ENCODE assay signal across 12 cellular contexts in the genomic region with DNA sequence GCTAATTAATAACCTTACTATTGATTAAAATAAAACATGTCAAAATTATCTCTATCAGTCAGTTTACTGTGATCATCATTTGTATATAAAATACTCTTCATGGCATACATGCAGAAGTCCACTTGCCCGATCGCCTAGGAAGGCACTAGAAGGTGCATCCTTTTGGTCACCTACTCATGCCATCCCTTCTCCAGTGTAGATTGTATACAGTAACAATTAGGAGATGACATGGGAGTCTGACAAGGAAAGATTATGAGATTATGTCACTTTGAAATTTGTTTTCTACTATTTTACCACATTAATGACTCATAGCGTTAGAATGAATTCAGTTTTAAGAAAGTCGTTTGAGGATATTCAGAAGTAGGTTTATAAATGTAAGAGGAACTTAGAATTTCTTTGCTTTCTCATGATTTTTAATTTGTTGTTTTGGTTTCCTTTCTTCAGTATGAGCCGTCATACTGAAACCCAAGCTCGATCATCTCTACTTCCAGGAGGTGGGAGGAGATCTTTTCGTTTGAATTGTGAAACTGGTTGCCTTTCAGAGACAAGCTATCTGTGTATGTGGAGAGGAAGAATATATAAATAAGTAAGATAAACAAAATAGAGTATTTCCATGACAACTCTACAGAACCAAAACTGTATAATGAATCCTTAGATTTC. TPM values are rescaled to one million over a fixed set of nuclear protein-coding genes. Genes with fewer than 3 reads are reported as not detected.
DNase-seq lines count a peak whose midpoint lies in the region; ATAC-seq and TF ChIP-seq lines count a peak whose summit lies in the region.
"Had no signal": no experiment of that assay in that cellular context is flagged by ENCODE, and none has a peak within 500 bp of the region (broad histone marks: within the 10 kb centered on the region; RNA-seq: fewer than 3 reads in every experiment).

No MANE protein-coding gene starts in this region.

- TF ChIP-seq POLR2A in stomach (IDR thresholded peaks at IDR 0.05), result no peak

- H3K9me3 ChIP-seq in stomach, result no peaks in the 10 kb centered on the region
- H3K9me3 ChIP-seq: neutrophil had no signal

- H3K4me1 Mint-ChIP-seq in activated T-helper 1 cell treated with anti-CD3 and anti-CD28 coated beads, Interleukin-12 subunit alpha, Interleukin-12 subunit beta, Interleukin-2, Interleukin-4 antibody, amounts not matched to agents 30 ng/mL and 10 ng/mL and 1 ng/mL, durations not matched to agents 14 hours and 24 hours and 36 hours (ENCODE audit: low read depth), result peaks cover 8% of the 10 kb centered on the region

- no peak overlapping the region for H3K27ac Mint-ChIP-seq in activated T-helper 1 cell treated with anti-CD3 and anti-CD28 coated beads, Interleukin-12 subunit alpha, Interleukin-12 subunit beta, Interleukin-2, Interleukin-4 antibody, amounts not matched to agents 30 ng/mL and 10 ng/mL and 1 ng/mL, durations not matched to agents 14 hours and 24 hours and 36 hours
- H3K27ac Mint-ChIP-seq: stimulated activated naive CD8-positive, alpha-beta T cell treated with anti-CD3 and anti-CD28 coated beads, Interleukin-15, Interleukin-2, amounts not matched to agents 100 ng/mL and 50 ng/mL, for 24 hours had no signal

- no peaks in the 10 kb centered on the region for H3K36me3 ChIP-seq in stomach
- H3K36me3 ChIP-seq: neutrophil had no signal

- no peak for TF ChIP-seq CTCF in dorsolateral prefrontal cortex (IDR thresholded peaks at IDR 0.05 in 54 of 56, conservative IDR thresholded peaks at IDR 0.05 in 2 of 56; ENCODE audit: low read depth in 1 of 56, partially characterized antibody in 56 of 56)
- no peak for TF ChIP-seq CTCF in stomach (IDR thresholded peaks at IDR 0.05)

- no peaks in the 10 kb centered on the region for H3K4me1 ChIP-seq in stomach

- no peak for TF ChIP-seq EP300 in stomach (IDR thresholded peaks at IDR 0.05)

- intact Hi-C loops in activated T-helper 1 cell treated with anti-CD3 and anti-CD28 coated beads, Interleukin-12 subunit alpha, Interleukin-12 subunit beta, Interleukin-2, Interleukin-4 antibody, amounts not matched to agents 30 ng/mL and 10 ng/mL and 1 ng/mL, durations not matched to agents 14 hours and 24 hours and 36 hours (cut with micrococcal nuclease), result no loop called here
- intact Hi-C loops in dorsolateral prefrontal cortex (cut with DNase I) (no loop called here), stomach (cut with DNase I; ENCODE audit: low total_unique reads) (no loop called here)

- peak; percentile 89 for ATAC-seq in GM18868 (IDR thresholded peaks at IDR 0.05; ENCODE audit: unreplicated experiment)
- peak; percentile 85 for ATAC-seq in GM21528 (IDR thresholded peaks at IDR 0.05; ENCODE audit: low FRiP score, unreplicated experiment)
- peak; percentile 74 for ATAC-seq in HG03159 (IDR thresholded peaks at IDR 0.05; ENCODE audit: unreplicated experiment)

- DNase-seq in activated T-helper 1 cell treated with anti-CD3 and anti-CD28 coated beads, Interleukin-12 subunit alpha, Interleukin-12 subunit beta, Interleukin-2, Interleukin-4 antibody, amounts not matched to agents 30 ng/mL and 10 ng/mL and 1 ng/mL, durations not matched to agents 14 hours and 24 hours and 36 hours (ENCODE audit: low spot score), result no peak
- no peak for DNase-seq in OCI-M2 (lab: John Stamatoyannopoulos, UW; ENCODE audit: unreplicated experiment)
- no peak for DNase-seq in dorsolateral prefrontal cortex
- no peak for DNase-seq in stomach
- DNase-seq in NCI-H1694 (lab: John Stamatoyannopoulos, UW), result no peak
- DNase-seq: NCI-H2227 treated with DMSO at 0.1 percent for 48 hours had no signal

- H3K4me3 ChIP-seq in dorsolateral prefrontal cortex (no peak overlapping the region), stomach (no peak overlapping the region)

- H3K27me3 ChIP-seq in dorsolateral prefrontal cortex, result no peaks in the 10 kb centered on the region
- H3K27me3 ChIP-seq in stomach, result no peaks in the 10 kb centered on the region
- H3K27me3 ChIP-seq: neutrophil had no signal

- peaks cover 2% of the 10 kb centered on the region for H3K36me3 Mint-ChIP-seq in activated T-helper 1 cell treated with anti-CD3 and anti-CD28 coated beads, Interleukin-12 subunit alpha, Interleukin-12 subunit beta, Interleukin-2, Interleukin-4 antibody, amounts not matched to agents 30 ng/mL and 10 ng/mL and 1 ng/mL, durations not matched to agents 14 hours and 24 hours and 36 hours (ENCODE audit: low read depth)

- H3K9me3 Mint-ChIP-seq in activated T-helper 1 cell treated with anti-CD3 and anti-CD28 coated beads, Interleukin-12 subunit alpha, Interleukin-12 subunit beta, Interleukin-2, Interleukin-4 antibody, amounts not matched to agents 30 ng/mL and 10 ng/mL and 1 ng/mL, durations not matched to agents 14 hours and 24 hours and 36 hours, result no peaks in the 10 kb centered on the region
- H3K9me3 Mint-ChIP-seq: stimulated activated naive CD8-positive, alpha-beta T cell treated with anti-CD3 and anti-CD28 coated beads, Interleukin-15, Interleukin-2, amounts not matched to agents 100 ng/mL and 50 ng/mL, for 24 hours had no signal

- peaks cover 10% of the 10 kb centered on the region for H3K27me3 Mint-ChIP-seq in activated T-helper 1 cell treated with anti-CD3 and anti-CD28 coated beads, Interleukin-12 subunit alpha, Interleukin-12 subunit beta, Interleukin-2, Interleukin-4 antibody, amounts not matched to agents 30 ng/mL and 10 ng/mL and 1 ng/mL, durations not matched to agents 14 hours and 24 hours and 36 hours (ENCODE audit: insufficient read depth)
- H3K27me3 Mint-ChIP-seq: stimulated activated naive CD8-positive, alpha-beta T cell treated with anti-CD3 and anti-CD28 coated beads, Interleukin-15, Interleukin-2, amounts not matched to agents 100 ng/mL and 50 ng/mL, for 24 hours had no signal

- peak overlapping the region; percentile 25 for H3K4me3 Mint-ChIP-seq in activated T-helper 1 cell treated with anti-CD3 and anti-CD28 coated beads, Interleukin-12 subunit alpha, Interleukin-12 subunit beta, Interleukin-2, Interleukin-4 antibody, amounts not matched to agents 30 ng/mL and 10 ng/mL and 1 ng/mL, durations not matched to agents 14 hours and 24 hours and 36 hours
- H3K4me3 Mint-ChIP-seq: stimulated activated naive CD8-positive, alpha-beta T cell treated with anti-CD3 and anti-CD28 coated beads, Interleukin-15, Interleukin-2, amounts not matched to agents 100 ng/mL and 50 ng/mL, for 24 hours had no signal

- WGBS in stomach, 5 donors, result 61 to 75% (median 69%) methylated on average over 7 of the region's 7 CpGs

- H3K27ac ChIP-seq in dorsolateral prefrontal cortex (no peak overlapping the region), stomach (no peak overlapping the region)
- H3K27ac ChIP-seq: neutrophil had no signal

RNA-seq across cellular contexts. Expression of a gene that starts 51.1 kb away (rescaled TPM):
- not detected in 2 replicates for total RNA-seq in activated T-helper 1 cell treated with anti-CD3 and anti-CD28 coated beads, Interleukin-12 subunit alpha, Interleukin-12 subunit beta, Interleukin-2, Interleukin-4 antibody, amounts not matched to agents 30 ng/mL and 10 ng/mL and 1 ng/mL, durations not matched to agents 14 hours and 24 hours and 36 hours
- total RNA-seq in dorsolateral prefrontal cortex (10 to 100 TPM; 16.1 to 88.4 (median 33.9) TPM), stomach (10 to 100 TPM in 1 of 5 donors, 1 to 10 TPM in 3, under 1 TPM in 1; 0.58 to 14.3 (median 5.4) TPM)
- polyA plus RNA-seq in stomach, result under 1 TPM; 0.13 to 0.76 (median 0.62) TPM
- polyA plus RNA-seq: keratinocyte had no signal
